Comparison of ENCODE assay signal across 8 cellular contexts in genomic region chr6:26285143-26286134, GRCh38.
DNase-seq lines count a peak whose midpoint lies in the region; ATAC-seq and TF ChIP-seq lines count a peak whose summit lies in the region.

No MANE protein-coding gene starts in this region.

- intact Hi-C loops in natural killer cell (cut with micrococcal nuclease): loop anchor here (1.0 to 10.0 kb wide), 10 partner anchors 13 to 1607 kb away; a partner anchor contains a TSS

- TF ChIP-seq CTCF in LNCaP clone FGC (IDR thresholded peaks at IDR 0.05; ENCODE audit: control insufficient read depth, extremely low read depth, insufficient read depth) (no peak), RWPE1 (conservative IDR thresholded peaks at IDR 0.05; ENCODE audit: low read depth) (no peak), natural killer cell (IDR thresholded peaks at IDR 0.05) (no peak)

- H3K4me3 Mint-ChIP-seq in natural killer cell: peak overlapping the region; percentile 95

- peaks cover 2 to 3% of the 10 kb centered on the region in 2 donors for H3K9me3 Mint-ChIP-seq in natural killer cell

- H3K27ac Mint-ChIP-seq in natural killer cell: peak overlapping the region; percentile 98

- CTCF ChIA-PET in RWPE1 (lab: Yijun Ruan, JAX): no interaction called here

- peaks cover 34 to 37% of the 10 kb centered on the region in 2 donors for H3K4me1 Mint-ChIP-seq in natural killer cell

- peak overlapping the region; percentile 94 for H3K27ac ChIP-seq in RWPE1

- peaks cover 8% of the 10 kb centered on the region for H3K36me3 Mint-ChIP-seq in natural killer cell

- POLR2A ChIA-PET in RWPE1 (lab: Yijun Ruan, JAX; ENCODE audit: low non-redundant PET): interaction anchor here (0.6 to 2.0 kb wide), 7 partner anchors 11 to 847 kb away, joined by 3 to 11 read pairs (median 5); a partner anchor contains a TSS

- peak; percentile 76 to 93 (median 83) for ATAC-seq in natural killer cell

- peak overlapping the region; percentile 65 for H3K4me3 ChIP-seq in LNCaP clone FGC (ENCODE audit: low read depth, low read length)

- DNase-seq in EH (ENCODE audit: low read depth) (peak; percentile 99), H4 (ENCODE audit: low spot score) (peak; percentile 99), LNCaP clone FGC (ENCODE audit: low read depth) (peak; percentile 97), RWPE1 (ENCODE audit: low spot score) (peak; percentile 96), fibroblast of peridontal ligament (ENCODE audit: extremely low read depth) (peak; percentile 100), natural killer cell (peak; percentile 83)
- DNase-seq in activated T-helper 9 cell treated with anti-CD3 and anti-CD28 coated beads, Interleukin-2, amount 50 U/mL, for 16 hours (ENCODE audit: low read depth): peak; percentile 87
- DNase-seq in stimulated activated naive CD4-positive, alpha-beta T cell (lab: John Stamatoyannopoulos, UW): peak; percentile 88 to 99 (median 96)

- peaks cover 3 to 8% of the 10 kb centered on the region in 2 donors for H3K27me3 Mint-ChIP-seq in natural killer cell (ENCODE audit: low read depth in 2 of 2)

Comparison
In these comparisons a context has a peak if more than half of its experiments do, and no peak if none do; other contexts are left out.
1. Peak in every context shown above with its lines: DNase-seq, ATAC-seq, H3K4me3 ChIP-seq and H3K27ac ChIP-seq.